ENCODE assay signal across 8 cellular contexts in genomic region chr16:23642246-23642774, GRCh38. TPM values are rescaled to one million over a fixed set of nuclear protein-coding genes. Genes with fewer than 3 reads are reported as not detected.
DNase-seq lines count a peak whose midpoint lies in the region; ATAC-seq, FAIRE-seq and TF ChIP-seq lines count a peak whose summit lies in the region.

No MANE protein-coding gene starts in this region.

- H3K4me3 ChIP-seq in Caco-2 (ENCODE audit: low read depth, low read length) = peak overlapping the region; percentile 99
- H3K4me3 ChIP-seq in PC-3 (ENCODE audit: low read length) = peak overlapping the region; percentile 100
- H3K4me3 ChIP-seq in endothelial cell of umbilical vein (replicated peaks in 1 of 3; ENCODE audit: insufficient read depth in 1 of 3, low read depth in 1 of 3, low read length in 3 of 3) = peak overlapping the region; percentile 68 to 99 (median 99)
- peak overlapping the region in 1 of 2 donors; percentile 96 for H3K4me3 ChIP-seq in small intestine (ENCODE audit: low read depth in 1 of 2, low read length in 2 of 2)

- intact Hi-C loops in Caco-2 (cut with micrococcal nuclease; ENCODE audit: unreplicated experiment) (loop anchor here (5.0 kb wide), 1 partner anchor 35 kb away; the partner anchor contains the start of gene PLK1), PC-3 (cut with micrococcal nuclease) (no loop called here), endothelial cell of umbilical vein (cut with micrococcal nuclease) (no loop called here)

- H3K79me2 ChIP-seq in PC-3 (ENCODE audit: low read length) (peaks cover 63% of the 10 kb centered on the region), endothelial cell of umbilical vein (ENCODE audit: control insufficient read depth, insufficient read depth, low read length) (peaks cover 50% of the 10 kb centered on the region)

- CTCF ChIA-PET in Caco-2 (lab: Charles Lee) (no interaction called here), PC-3 (lab: Charles Lee) (interaction anchor here (0.6 to 0.7 kb wide), 2 partner anchors 85 to 1375 kb away, joined by 3 read pairs; no protein-coding TSS in a partner anchor), endothelial cell of umbilical vein (lab: Charles Lee) (interaction anchor here (0.9 to 2.1 kb wide), 4 partner anchors 13 to 85 kb away, joined by 3 to 6 read pairs (median 4); partner anchors contain the start of genes EARS2 and UBFD1)

- H3K4me1 Mint-ChIP-seq in Caco-2 (ENCODE audit: low read depth, unreplicated experiment) (peaks cover 7% of the 10 kb centered on the region), osteocyte (ENCODE audit: unreplicated experiment) (peaks cover 26% of the 10 kb centered on the region)

- H3K36me3 ChIP-seq in Caco-2 (ENCODE audit: control insufficient read depth, insufficient read depth, low read length) = no peaks in the 10 kb centered on the region
- H3K36me3 ChIP-seq in PC-3 (ENCODE audit: low read depth, low read length) = peaks cover 5% of the 10 kb centered on the region
- H3K36me3 ChIP-seq in endothelial cell of umbilical vein (ENCODE audit: control insufficient read depth in 2 of 2, extremely low read depth in 1 of 2, insufficient read depth in 2 of 2, low read length in 2 of 2) = peaks cover 2 to 15% of the 10 kb centered on the region in 2 experiments
- peaks cover 0 to 5% of the 10 kb centered on the region in 2 donors for H3K36me3 ChIP-seq in small intestine (ENCODE audit: control insufficient read depth in 2 of 2, insufficient read depth in 2 of 2, low read length in 2 of 2)

- no peak for ATAC-seq in PC-3

- H3K9me3 Mint-ChIP-seq in Caco-2 (ENCODE audit: unreplicated experiment) (no peaks in the 10 kb centered on the region), osteocyte (ENCODE audit: unreplicated experiment) (peaks cover 3% of the 10 kb centered on the region)

- BruUV-seq in Caco-2 (replicated peaks; lab: Mats Ljungman, UMichigan) = no TSS peak
- no TSS peak for BruUV-seq in PC-3 (replicated peaks; lab: Mats Ljungman, UMichigan)
- BruUV-seq in endothelial cell of umbilical vein (replicated peaks; lab: Mats Ljungman, UMichigan) = no TSS peak

- POLR2A ChIA-PET in Caco-2 (lab: Charles Lee) = interaction anchor here (0.7 to 0.9 kb wide), 2 partner anchors 137 to 238 kb away, joined by 3 to 5 read pairs; no protein-coding TSS in a partner anchor
- POLR2A ChIA-PET in PC-3 (lab: Charles Lee; ENCODE audit: unreplicated experiment) = no interaction called here
- POLR2A ChIA-PET in endothelial cell of umbilical vein (lab: Charles Lee) = interaction anchor here (0.7 kb wide), 1 partner anchor 44 kb away, joined by 4 read pairs; no protein-coding TSS in a partner anchor

- DNase-seq in Caco-2 = no peak
- no peak for DNase-seq in PC-3
- peak; percentile 3 for DNase-seq in endothelial cell of umbilical vein (ENCODE audit: low read depth, low spot score)
- DNase-seq in osteocyte (ENCODE audit: extremely low spot score, unreplicated experiment) = no peak
- DNase-seq in NCI-H2029 treated with DMSO at 0.1 percent for 48 hours (lab: John Stamatoyannopoulos, UW) = no peak
- DNase-seq in NCI-H146 treated with DMSO at 0.1 percent for 48 hours (lab: John Stamatoyannopoulos, UW; ENCODE audit: unreplicated experiment) = no peak
- DNase-seq in small intestine = no peak
- no peak for DNase-seq in AG20443 (ENCODE audit: low spot score)

- no peaks in the 10 kb centered on the region for H3F3A ChIP-seq in PC-3 (ENCODE audit: low read length, unreplicated experiment)

- no peaks in the 10 kb centered on the region for H3K9me2 ChIP-seq in PC-3 (replicated peaks; ENCODE audit: low read length)

- H3K36me3 Mint-ChIP-seq in Caco-2 (ENCODE audit: insufficient read depth, unreplicated experiment) (peaks cover 57% of the 10 kb centered on the region), osteocyte (ENCODE audit: unreplicated experiment) (peaks cover 19% of the 10 kb centered on the region)

- H3K27ac Mint-ChIP-seq in Caco-2 (ENCODE audit: unreplicated experiment) = peak overlapping the region; percentile 93
- peak overlapping the region; percentile 97 for H3K27ac Mint-ChIP-seq in osteocyte (ENCODE audit: unreplicated experiment)

- no peaks in the 10 kb centered on the region for H3K9me1 ChIP-seq in endothelial cell of umbilical vein (replicated peaks; ENCODE audit: control insufficient read depth, extremely low read depth, insufficient read depth, low read length)

- H2AFZ ChIP-seq in PC-3 (ENCODE audit: low read length) (peak overlapping the region; percentile 91; the same call in 1 of the 2 replicates), endothelial cell of umbilical vein (ENCODE audit: low read depth, low read length) (no peak overlapping the region)

- WGBS in small intestine, 3 donors = 64 to 75% (median 75%) methylated on average over 14 of the region's 14 CpGs

- no peaks in the 10 kb centered on the region for H3K4me1 ChIP-seq in Caco-2
- H3K4me1 ChIP-seq in PC-3 (ENCODE audit: insufficient read depth, low read length) = peaks cover 7% of the 10 kb centered on the region
- peaks cover 15% of the 10 kb centered on the region for H3K4me1 ChIP-seq in endothelial cell of umbilical vein (ENCODE audit: control insufficient read depth, extremely low read depth, insufficient read depth, low read length)
- peaks cover 0 to 3% of the 10 kb centered on the region in 2 donors for H3K4me1 ChIP-seq in small intestine (ENCODE audit: control insufficient read depth in 2 of 2, insufficient read depth in 1 of 2, low read depth in 1 of 2, low read length in 1 of 2)

- H4K20me1 ChIP-seq in PC-3 (ENCODE audit: low read length) (no peaks in the 10 kb centered on the region), endothelial cell of umbilical vein (replicated peaks; ENCODE audit: control insufficient read depth, extremely low read depth, insufficient read depth, low read length) (no peaks in the 10 kb centered on the region)

- FAIRE-seq in endothelial cell of umbilical vein (lab: Jason Lieb, UNC) = peak; percentile 31
- FAIRE-seq in small intestine (lab: Jason Lieb, UNC) = no peak

- H3K27ac ChIP-seq in PC-3 (ENCODE audit: low read length) = no peak overlapping the region
- H3K27ac ChIP-seq in endothelial cell of umbilical vein (ENCODE audit: insufficient read depth, low read depth, low read length) = peak overlapping the region; percentile 96
- no peak overlapping the region for H3K27ac ChIP-seq in small intestine (ENCODE audit: low read depth in 1 of 2, low read length in 1 of 2)

- no peak for TF ChIP-seq POLR2A in endothelial cell of umbilical vein (IDR thresholded peaks at IDR 0.05; ENCODE audit: low read depth, low read length)

- peak overlapping the region; percentile 98 for H3K9ac ChIP-seq in PC-3 (ENCODE audit: low read length)
- peak overlapping the region; percentile 97 for H3K9ac ChIP-seq in endothelial cell of umbilical vein (replicated peaks; ENCODE audit: extremely low read depth, insufficient read depth, low read length)

- no peak for TF ChIP-seq CTCF in Caco-2 (IDR thresholded peaks at IDR 0.05; ENCODE audit: insufficient read depth in 1 of 2, low read depth in 1 of 2, low read length in 1 of 2, severe bottlenecking in 1 of 2, unreplicated experiment in 1 of 2)
- no peak for TF ChIP-seq CTCF in PC-3 (conservative IDR thresholded peaks at IDR 0.05; ENCODE audit: low read depth, low read length)
- no peak for TF ChIP-seq CTCF in endothelial cell of umbilical vein (IDR thresholded peaks at IDR 0.05; ENCODE audit: extremely low read depth in 1 of 2, insufficient read depth in 1 of 2, low read depth in 1 of 2, low read length in 2 of 2)
- TF ChIP-seq CTCF in osteocyte (IDR thresholded peaks at IDR 0.05) = no peak

- H3K27me3 Mint-ChIP-seq in Caco-2 (ENCODE audit: insufficient read depth, unreplicated experiment) = no peaks in the 10 kb centered on the region
- no peaks in the 10 kb centered on the region for H3K27me3 Mint-ChIP-seq in osteocyte (ENCODE audit: unreplicated experiment)

- dilution Hi-C loops in endothelial cell of umbilical vein (cut with MboI; ENCODE audit: extremely low pct_ligation_motif_present, low sequenced_read_pairs) = no loop called here

- peak overlapping the region; percentile 96 for H3K4me3 Mint-ChIP-seq in Caco-2 (ENCODE audit: unreplicated experiment)
- H3K4me3 Mint-ChIP-seq in osteocyte (ENCODE audit: unreplicated experiment) = peak overlapping the region; percentile 99

- peak overlapping the region; percentile 99 for H3K4me2 ChIP-seq in PC-3 (ENCODE audit: low read length)
- peak overlapping the region; percentile 46 for H3K4me2 ChIP-seq in endothelial cell of umbilical vein (ENCODE audit: insufficient read depth, low read length)

- H3K9me3 ChIP-seq in Caco-2 (no peaks in the 10 kb centered on the region), PC-3 (ENCODE audit: low read length) (no peaks in the 10 kb centered on the region), endothelial cell of umbilical vein (replicated peaks; ENCODE audit: control insufficient read depth, insufficient read depth, low read length) (no peaks in the 10 kb centered on the region), small intestine (ENCODE audit: control insufficient read depth, low read depth) (no peaks in the 10 kb centered on the region)

- H3K27me3 ChIP-seq in Caco-2 (replicated peaks; ENCODE audit: control insufficient read depth, insufficient read depth, low read length) (no peaks in the 10 kb centered on the region), PC-3 (ENCODE audit: low read length) (no peaks in the 10 kb centered on the region), endothelial cell of umbilical vein (ENCODE audit: control insufficient read depth in 2 of 2, insufficient read depth in 2 of 2, low read length in 2 of 2) (no peaks in the 10 kb centered on the region), small intestine (ENCODE audit: control insufficient read depth in 2 of 2, insufficient read depth in 2 of 2, low read length in 2 of 2) (no peaks in the 10 kb centered on the region)

RNA-seq across cellular contexts. Expression of gene DCTN5, which starts 1.0 kb away (rescaled TPM):
- total RNA-seq in Caco-2 (2022) (91.0 and 101 TPM in 2 replicates), PC-3 (2014; rRNA removed) (19.7 and 29.1 TPM in 2 replicates), endothelial cell of umbilical vein (80.8 and 83.5 TPM in 2 replicates), osteocyte (65.3 and 69.7 TPM in 2 replicates)
- polyA plus RNA-seq in endothelial cell of umbilical vein (39.6 and 51.6 TPM in 2 replicates), small intestine (10 to 100 TPM; 12.2 to 26.4 (median 14.3) TPM)
- 53.6 and 62.0 TPM in 2 replicates for polyA plus RNA-seq in endothelial cell of umbilical vein (2011; cell fraction: cytosol; rRNA removed)
- polyA plus RNA-seq in endothelial cell of umbilical vein (2011; cell fraction: nucleus; rRNA removed) = 75.5 and 91.5 TPM in 2 replicates
- polyA plus RNA-seq in endothelial cell of umbilical vein (2012) = 97.2 and 113 TPM in 2 replicates
- polyA minus RNA-seq in endothelial cell of umbilical vein = 142 and 180 TPM in 2 replicates
- polyA minus RNA-seq in endothelial cell of umbilical vein (2011; cell fraction: cytosol; rRNA and poly(A)+ RNA removed) = 22.7 TPM
- 34.3 and 51.5 TPM in 2 replicates for polyA minus RNA-seq in endothelial cell of umbilical vein (2011; cell fraction: nucleus; rRNA and poly(A)+ RNA removed)

RNA-seq across cellular contexts. Expression of gene PALB2, which starts 1.2 kb away (rescaled TPM):
- total RNA-seq in Caco-2 (2022) (19.4 and 20.5 TPM in 2 replicates), PC-3 (2014; rRNA removed) (4.9 and 7.0 TPM in 2 replicates), endothelial cell of umbilical vein (11.8 and 15.6 TPM in 2 replicates), osteocyte (14.0 and 14.9 TPM in 2 replicates)
- polyA plus RNA-seq in endothelial cell of umbilical vein (4.1 and 5.1 TPM in 2 replicates), small intestine (10 to 100 TPM; 10.3 to 15.0 (median 13.0) TPM)
- 4.2 and 4.7 TPM in 2 replicates for polyA plus RNA-seq in endothelial cell of umbilical vein (2011; cell fraction: cytosol; rRNA removed)
- 7.9 and 8.7 TPM in 2 replicates for polyA plus RNA-seq in endothelial cell of umbilical vein (2011; cell fraction: nucleus; rRNA removed)
- 6.8 and 9.7 TPM in 2 replicates for polyA plus RNA-seq in endothelial cell of umbilical vein (2012)
- 8.2 and 10.7 TPM in 2 replicates for polyA minus RNA-seq in endothelial cell of umbilical vein
- 15.3 TPM for polyA minus RNA-seq in endothelial cell of umbilical vein (2011; cell fraction: cytosol; rRNA and poly(A)+ RNA removed)
- 8.6 and 12.0 TPM in 2 replicates for polyA minus RNA-seq in endothelial cell of umbilical vein (2011; cell fraction: nucleus; rRNA and poly(A)+ RNA removed)

RNA-seq across cellular contexts. Expression of gene PLK1, which starts 36.4 kb away (rescaled TPM):
- 104 and 114 TPM in 2 replicates for total RNA-seq in Caco-2 (2022)
- total RNA-seq in PC-3 (2014; rRNA removed) = 58.6 and 67.8 TPM in 2 replicates
- total RNA-seq in endothelial cell of umbilical vein = 100 and 109 TPM in 2 replicates
- polyA plus RNA-seq in endothelial cell of umbilical vein = 94.9 and 111 TPM in 2 replicates
- 89.5 and 108 TPM in 2 replicates for polyA plus RNA-seq in endothelial cell of umbilical vein (2011; cell fraction: cytosol; rRNA removed)
- 67.3 and 75.8 TPM in 2 replicates for polyA plus RNA-seq in endothelial cell of umbilical vein (2011; cell fraction: nucleus; rRNA removed)
- polyA plus RNA-seq in endothelial cell of umbilical vein (2012) = 48.4 and 101 TPM in 2 replicates
- 45.7 and 62.5 TPM in 2 replicates for polyA minus RNA-seq in endothelial cell of umbilical vein
- 128 TPM for polyA minus RNA-seq in endothelial cell of umbilical vein (2011; cell fraction: cytosol; rRNA and poly(A)+ RNA removed)
- polyA minus RNA-seq in endothelial cell of umbilical vein (2011; cell fraction: nucleus; rRNA and poly(A)+ RNA removed) = 21.6 and 24.9 TPM in 2 replicates
- 16.7 and 17.8 TPM in 2 replicates for total RNA-seq in osteocyte
- 10 to 100 TPM in 1 of 3 donors, 1 to 10 TPM in 2; 1.9 to 48.2 (median 4.7) TPM for polyA plus RNA-seq in small intestine

RNA-seq across cellular contexts. Expression of gene NDUFAB1, which starts 46.2 kb away (rescaled TPM):
- 83.4 and 87.1 TPM in 2 replicates for total RNA-seq in Caco-2 (2022)
- total RNA-seq in PC-3 (2014; rRNA removed) = 158 and 228 TPM in 2 replicates
- total RNA-seq in endothelial cell of umbilical vein = 109 and 112 TPM in 2 replicates
- 212 and 228 TPM in 2 replicates for polyA plus RNA-seq in endothelial cell of umbilical vein
- 154 and 163 TPM in 2 replicates for polyA plus RNA-seq in endothelial cell of umbilical vein (2011; cell fraction: cytosol; rRNA removed)
- polyA plus RNA-seq in endothelial cell of umbilical vein (2011; cell fraction: nucleus; rRNA removed) = 53.8 and 66.2 TPM in 2 replicates
- 146 and 192 TPM in 2 replicates for polyA plus RNA-seq in endothelial cell of umbilical vein (2012)
- polyA minus RNA-seq in endothelial cell of umbilical vein = 34.1 and 38.3 TPM in 2 replicates
- 83.5 TPM for polyA minus RNA-seq in endothelial cell of umbilical vein (2011; cell fraction: cytosol; rRNA and poly(A)+ RNA removed)
- polyA minus RNA-seq in endothelial cell of umbilical vein (2011; cell fraction: nucleus; rRNA and poly(A)+ RNA removed) = 10.8 and 11.4 TPM in 2 replicates
- total RNA-seq in osteocyte = 49.7 and 59.4 TPM in 2 replicates
- 100 to 1,000 TPM; 234 to 335 (median 301) TPM for polyA plus RNA-seq in small intestine
